Comparison of ENCODE assay signal across 8 cellular contexts in genomic region chr3:49021213-49021812, GRCh38. TPM values are rescaled to one million over a fixed set of nuclear protein-coding genes. Genes with fewer than 3 reads are reported as not detected.
DNase-seq lines count a peak whose midpoint lies in the region; ATAC-seq and TF ChIP-seq lines count a peak whose summit lies in the region.

No MANE protein-coding gene starts in this region.

- H3K4me3 ChIP-seq in HUES48 (ENCODE audit: low read depth, low read length) = peak overlapping the region; percentile 90
- H3K4me3 ChIP-seq in NT2/D1 (ENCODE audit: insufficient read length, low read depth) = peak overlapping the region; percentile 100
- H3K4me3 ChIP-seq in endodermal cell (ENCODE audit: low read length) = peak overlapping the region; percentile 98
- peak overlapping the region; percentile 93 for H3K4me3 ChIP-seq in mesodermal cell (ENCODE audit: extremely low read depth, insufficient read depth, low read length, poor library complexity, severe bottlenecking)

- H3K36me3 ChIP-seq in HUES48 (ENCODE audit: control insufficient read depth, insufficient read depth, low read length) = peaks cover 37% of the 10 kb centered on the region
- peaks cover 45% of the 10 kb centered on the region for H3K36me3 ChIP-seq in NT2/D1 (ENCODE audit: insufficient read depth, insufficient read length, low read length)
- peaks cover 40% of the 10 kb centered on the region for H3K36me3 ChIP-seq in endodermal cell (ENCODE audit: control insufficient read depth, insufficient read depth, low read length)
- peaks cover 46% of the 10 kb centered on the region for H3K36me3 ChIP-seq in mesodermal cell (ENCODE audit: control insufficient read depth, insufficient read depth, low read length)

- ATAC-seq in GM21423 (IDR thresholded peaks at IDR 0.05; ENCODE audit: unreplicated experiment) = peak; percentile 53

- H3K9me3 ChIP-seq in HUES48 (ENCODE audit: control insufficient read depth, insufficient read depth, low read length) (no peaks in the 10 kb centered on the region), NT2/D1 (ENCODE audit: insufficient read depth, low read length) (no peaks in the 10 kb centered on the region), endodermal cell (ENCODE audit: control insufficient read depth, low read length) (no peaks in the 10 kb centered on the region), mesodermal cell (ENCODE audit: control insufficient read depth, low read length) (no peaks in the 10 kb centered on the region)

- no peaks in the 10 kb centered on the region for H3K4me1 Mint-ChIP-seq in Calu3 (ENCODE audit: low read depth, unreplicated experiment)
- peaks cover 9% of the 10 kb centered on the region for H3K4me1 Mint-ChIP-seq in endodermal cell

- WGBS in endodermal cell (ENCODE audit: insufficient coverage in 1 of 2, insufficient read length in 1 of 2), 2 experiments = 0 to 1% methylated on average over 42 to 60 of the region's 60 CpGs
- WGBS in mesodermal cell (ENCODE audit: insufficient coverage in 2 of 2), 2 experiments = 0% methylated on average over 50 to 54 of the region's 60 CpGs

- H3K27ac ChIP-seq in HUES48 (ENCODE audit: low read depth, low read length) = peak overlapping the region; percentile 98
- H3K27ac ChIP-seq in endodermal cell (ENCODE audit: low read depth, low read length) = peak overlapping the region; percentile 99
- H3K27ac ChIP-seq in mesodermal cell (ENCODE audit: low read depth, low read length, severe bottlenecking) = peak overlapping the region; percentile 99

- H3K27me3 Mint-ChIP-seq in Calu3 (ENCODE audit: unreplicated experiment) (no peaks in the 10 kb centered on the region), endodermal cell (ENCODE audit: insufficient read depth) (no peaks in the 10 kb centered on the region)

- H3K9ac ChIP-seq in HUES48 (ENCODE audit: low read depth, low read length) (peak overlapping the region; percentile 91), NT2/D1 (ENCODE audit: insufficient read length, low read depth) (peak overlapping the region; percentile 99), endodermal cell (ENCODE audit: extremely low read depth, low read length, poor library complexity, severe bottlenecking) (peak overlapping the region; percentile 90)

- no peaks in the 10 kb centered on the region for H3K9me3 Mint-ChIP-seq in Calu3 (ENCODE audit: low read depth, unreplicated experiment)
- no peaks in the 10 kb centered on the region for H3K9me3 Mint-ChIP-seq in endodermal cell

- peak overlapping the region; percentile 88 for H3K27ac Mint-ChIP-seq in Calu3 (ENCODE audit: unreplicated experiment)
- H3K27ac Mint-ChIP-seq in endodermal cell = peak overlapping the region; percentile 98

- BruUV-seq in Calu3 (replicated peaks; lab: Mats Ljungman, UMichigan) = no TSS peak

- no peak for TF ChIP-seq CTCF in Calu3 (IDR thresholded peaks at IDR 0.05; ENCODE audit: unreplicated experiment)
- no peak for TF ChIP-seq CTCF in endodermal cell (conservative IDR thresholded peaks at IDR 0.05)

- CTCF ChIA-PET in Calu3 (lab: Charles Lee) = interaction anchor here (0.6 to 2.0 kb wide), 7 partner anchors 14 to 318 kb away, joined by 3 to 8 read pairs (median 4); partner anchors contain the start of genes QRICH1, USP4 and WDR6

- H3K36me3 Mint-ChIP-seq in Calu3 (ENCODE audit: insufficient read depth, unreplicated experiment) (peaks cover 98% of the 10 kb centered on the region), endodermal cell (ENCODE audit: low read depth) (peaks cover 33% of the 10 kb centered on the region)

- intact Hi-C loops in Calu3 (cut with micrococcal nuclease; ENCODE audit: unreplicated experiment) = no loop called here

- H3K27me3 ChIP-seq in HUES48 (ENCODE audit: control insufficient read depth, insufficient read depth, low read length) = no peaks in the 10 kb centered on the region
- no peaks in the 10 kb centered on the region for H3K27me3 ChIP-seq in NT2/D1 (ENCODE audit: insufficient read depth, insufficient read length)
- H3K27me3 ChIP-seq in endodermal cell (ENCODE audit: control insufficient read depth, insufficient read depth, low read length, poor library complexity, severe bottlenecking) = no peaks in the 10 kb centered on the region

- peak overlapping the region; percentile 74 for H3K4me3 Mint-ChIP-seq in Calu3 (ENCODE audit: low read depth, unreplicated experiment)
- peak overlapping the region; percentile 89 for H3K4me3 Mint-ChIP-seq in endodermal cell

- peak; percentile 99 for DNase-seq in Calu3
- peak; percentile 92 for DNase-seq in NT2/D1 (ENCODE audit: low read depth, low spot score)
- DNase-seq in activated CD8-positive, alpha-beta memory T cell treated with anti-CD3 and anti-CD28 coated beads, Interleukin-2, amount 50 U/mL, for 24 hours (ENCODE audit: extremely low read depth) = peak; percentile 98
- peak; percentile 99 for DNase-seq in endodermal cell
- DNase-seq in stimulated activated CD8-positive, alpha-beta memory T cell treated with anti-CD3 and anti-CD28 coated beads, Interleukin-15, amount 100 ng/mL, for 24 hours (ENCODE audit: low read depth) = peak; percentile 97

- H3K4me1 ChIP-seq in HUES48 (ENCODE audit: control insufficient read depth, insufficient read depth, low read length) (peaks cover 17% of the 10 kb centered on the region), NT2/D1 (ENCODE audit: insufficient read depth, insufficient read length) (peaks cover 13% of the 10 kb centered on the region), endodermal cell (ENCODE audit: control insufficient read depth, insufficient read depth, low read length) (no peaks in the 10 kb centered on the region), mesodermal cell (ENCODE audit: control insufficient read depth, insufficient read depth, low read length, poor library complexity, severe bottlenecking) (peaks cover 10% of the 10 kb centered on the region)

RNA-seq across cellular contexts. Expression of gene NDUFAF3, which starts 0.6 kb away (rescaled TPM):
- total RNA-seq in Calu3 (2022) = 124 and 133 TPM in 2 replicates
- total RNA-seq in endodermal cell = 10 to 100 TPM; 32.9 to 39.1 TPM
- 54.3 TPM for polyA plus RNA-seq in endodermal cell (2013, experiment 1 of 2)
- polyA plus RNA-seq in endodermal cell (2013, experiment 2 of 2) = 50.4 TPM
- polyA plus RNA-seq in mesodermal cell (2013, experiment 1 of 2) = 54.1 TPM
- polyA plus RNA-seq in mesodermal cell (2013, experiment 2 of 2) = 58.4 TPM

RNA-seq across cellular contexts. Expression of gene DALRD3, which starts 2.9 kb away (rescaled TPM):
- total RNA-seq in Calu3 (2022) (35.1 and 40.9 TPM in 2 replicates), endodermal cell (10 to 100 TPM; 40.8 to 41.9 TPM)
- polyA plus RNA-seq in endodermal cell (2013, experiment 1 of 2) = 47.1 TPM
- polyA plus RNA-seq in endodermal cell (2013, experiment 2 of 2) = 38.8 TPM
- 50.2 TPM for polyA plus RNA-seq in mesodermal cell (2013, experiment 1 of 2)
- polyA plus RNA-seq in mesodermal cell (2013, experiment 2 of 2) = 40.7 TPM

RNA-seq across cellular contexts. Expression of gene IMPDH2, which starts 7.9 kb away (rescaled TPM):
- total RNA-seq in Calu3 (2022) (160 and 184 TPM in 2 replicates), endodermal cell (100 to 1,000 TPM; 180 to 195 TPM)
- 242 TPM for polyA plus RNA-seq in endodermal cell (2013, experiment 1 of 2)
- 211 TPM for polyA plus RNA-seq in endodermal cell (2013, experiment 2 of 2)
- polyA plus RNA-seq in mesodermal cell (2013, experiment 1 of 2) = 211 TPM
- 202 TPM for polyA plus RNA-seq in mesodermal cell (2013, experiment 2 of 2)

RNA-seq across cellular contexts. Expression of gene WDR6, which starts 14.1 kb away (rescaled TPM):
- total RNA-seq in Calu3 (2022) = 113 and 138 TPM in 2 replicates
- total RNA-seq in endodermal cell = 100 to 1,000 TPM; 106 to 166 TPM
- polyA plus RNA-seq in endodermal cell (2013, experiment 1 of 2) = 171 TPM
- 134 TPM for polyA plus RNA-seq in endodermal cell (2013, experiment 2 of 2)
- 121 TPM for polyA plus RNA-seq in mesodermal cell (2013, experiment 1 of 2)
- 93.9 TPM for polyA plus RNA-seq in mesodermal cell (2013, experiment 2 of 2)

RNA-seq across cellular contexts. Expression of gene P4HTM, which starts 31.3 kb away (rescaled TPM):
- total RNA-seq in Calu3 (2022) = 63.0 and 72.0 TPM in 2 replicates
- 10 to 100 TPM; 12.4 to 17.6 TPM for total RNA-seq in endodermal cell
- polyA plus RNA-seq in endodermal cell (2013, experiment 1 of 2) = 26.5 TPM
- 19.4 TPM for polyA plus RNA-seq in endodermal cell (2013, experiment 2 of 2)
- polyA plus RNA-seq in mesodermal cell (2013, experiment 1 of 2) = 17.0 TPM
- polyA plus RNA-seq in mesodermal cell (2013, experiment 2 of 2) = 16.3 TPM

Comparison
In these comparisons a context has a peak if more than half of its experiments do, and no peak if none do; other contexts are left out.
1. Peak in every context shown above with its lines: DNase-seq, ATAC-seq, H3K4me3 ChIP-seq and H3K27ac ChIP-seq.